ENCODE assay signal across 21 cellular contexts in the genomic region with DNA sequence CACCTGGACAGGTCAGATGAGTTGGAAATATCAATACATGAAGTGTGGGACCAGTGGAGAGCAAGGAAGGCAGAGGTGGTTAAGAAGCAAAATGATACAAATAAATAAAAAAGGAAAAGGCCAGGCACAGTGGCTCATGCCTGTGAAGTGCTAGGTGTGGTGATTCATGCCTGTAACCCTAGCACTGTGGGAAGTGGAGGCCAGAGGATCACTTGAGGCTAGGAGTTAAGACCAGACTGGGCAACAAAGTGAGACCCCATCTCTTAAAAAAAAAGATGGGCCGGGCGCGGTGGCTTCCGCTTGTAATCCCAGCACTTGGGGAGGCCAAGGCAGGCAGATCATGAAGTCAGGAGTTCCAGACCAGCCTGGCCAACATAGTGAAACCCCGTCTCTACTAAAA. TPM values are rescaled to one million over a fixed set of nuclear protein-coding genes. Genes with fewer than 3 reads are reported as not detected.
DNase-seq lines count a peak whose midpoint lies in the region; ATAC-seq, FAIRE-seq and TF ChIP-seq lines count a peak whose summit lies in the region.
"Had no signal": no experiment of that assay in that cellular context is flagged by ENCODE, and none has a peak within 500 bp of the region (broad histone marks: within the 10 kb centered on the region; RNA-seq: fewer than 3 reads in every experiment).

No MANE protein-coding gene starts in this region.

- TF ChIP-seq CTCF in VCaP (conservative IDR thresholded peaks at IDR 0.05) (no peak), smooth muscle cell (IDR thresholded peaks at IDR 0.05; ENCODE audit: borderline replicate concordance, insufficient read depth, poor library complexity, severe bottlenecking) (no peak)

- H3K79me2 ChIP-seq in smooth muscle cell (ENCODE audit: low read depth): peaks cover 61% of the 10 kb centered on the region

- H3K4me2 ChIP-seq in smooth muscle cell: peak overlapping the region; percentile 84

- H3F3A ChIP-seq in smooth muscle cell (ENCODE audit: low read depth): peaks cover 23% of the 10 kb centered on the region

- H3K36me3 ChIP-seq in smooth muscle cell (ENCODE audit: low read depth): peaks cover under 1% of the 10 kb centered on the region
- H3K36me3 ChIP-seq in small intestine (ENCODE audit: control insufficient read depth in 2 of 2, insufficient read depth in 2 of 2, low read length in 2 of 2): no peaks in the 10 kb centered on the region
- H3K36me3 ChIP-seq: thyroid gland had no signal

- FAIRE-seq in small intestine (lab: Jason Lieb, UNC): no peak
- FAIRE-seq: endometrium, kidney had no signal

- 84% methylated on average over 5 of the region's 5 CpGs for WGBS in smooth muscle cell (ENCODE audit: low lambda C conversion rate)
- WGBS in small intestine, 3 donors: 95 to 98% (median 96%) methylated on average over 5 of the region's 5 CpGs

- H3K4me3 ChIP-seq in smooth muscle cell: no peak overlapping the region
- H3K4me3 ChIP-seq in small intestine (ENCODE audit: low read depth in 1 of 2, low read length in 2 of 2): no peak overlapping the region
- H3K4me3 ChIP-seq: thyroid gland had no signal

- H3K9ac ChIP-seq in smooth muscle cell (ENCODE audit: low read depth): peak overlapping the region; percentile 48

- no peak for ATAC-seq in HG02571 (IDR thresholded peaks at IDR 0.05; ENCODE audit: unreplicated experiment)

- H3K27ac ChIP-seq in VCaP (peak overlapping the region; percentile 96), smooth muscle cell (ENCODE audit: low read depth) (peak overlapping the region; percentile 91), small intestine (ENCODE audit: low read depth in 1 of 2, low read length in 1 of 2) (no peak overlapping the region)
- H3K27ac ChIP-seq: thyroid gland had no signal

- H3K9me3 ChIP-seq in smooth muscle cell (replicated peaks; ENCODE audit: low read depth) (no peaks in the 10 kb centered on the region), small intestine (ENCODE audit: control insufficient read depth, low read depth) (no peaks in the 10 kb centered on the region)
- H3K9me3 ChIP-seq: thyroid gland had no signal

- no peaks in the 10 kb centered on the region for H3K27me3 ChIP-seq in smooth muscle cell (ENCODE audit: low read depth)
- no peaks in the 10 kb centered on the region for H3K27me3 ChIP-seq in small intestine (ENCODE audit: control insufficient read depth in 2 of 2, insufficient read depth in 2 of 2, low read length in 2 of 2)
- H3K27me3 ChIP-seq: thyroid gland had no signal

- peaks cover 56% of the 10 kb centered on the region for H4K20me1 ChIP-seq in smooth muscle cell (ENCODE audit: low read depth)

- DNase-seq in HT1080 (ENCODE audit: low read depth): peak; percentile 46
- peak; percentile 63 for DNase-seq in iris pigment epithelial cell (ENCODE audit: low read depth)
- no peak for DNase-seq in smooth muscle cell (lab: John Stamatoyannopoulos, UW; ENCODE audit: unreplicated experiment)
- DNase-seq in SIG-M5 (lab: John Stamatoyannopoulos, UW): no peak
- DNase-seq in small intestine: no peak
- DNase-seq: activated CD4-positive, alpha-beta T cell treated with anti-CD3 and anti-CD28 coated beads, Interleukin-2, amount 10 ng/mL, durations not matched to agents 24 days and 14 days; activated naive CD8-positive, alpha-beta T cell treated with anti-CD3 and anti-CD28 coated beads for 36 hours; cortex of kidney; DND-41; HCEC 1CT; Kasumi-1; kidney; naive B cell; NCI-H1092; NCI-H524; stimulated activated CD4-positive, alpha-beta T cell treated with anti-CD3 and anti-CD28 coated beads, Interleukin-2, amount 100 ng/mL, for 24 hours; stimulated activated naive CD4-positive, alpha-beta T cell; thyroid gland had no signal

- no peak overlapping the region for H2AFZ ChIP-seq in smooth muscle cell (ENCODE audit: low read depth)

- H3K4me1 ChIP-seq in smooth muscle cell (ENCODE audit: low read depth) (peaks cover 19% of the 10 kb centered on the region), small intestine (ENCODE audit: control insufficient read depth in 2 of 2, insufficient read depth in 1 of 2, low read depth in 1 of 2, low read length in 1 of 2) (peaks cover 0 to 6% of the 10 kb centered on the region in 2 donors)

RNA-seq across cellular contexts. Expression of a gene that starts 2.9 kb away (rescaled TPM):
- total RNA-seq in HT1080 (2014; rRNA removed; shearing (Covaris generic)): 0.07 and 0.79 TPM in 2 replicates
- polyA plus RNA-seq in HT1080 (2015; cell fraction: cytosol; rRNA removed): 1.7 and 2.0 TPM in 2 replicates
- polyA plus RNA-seq in HT1080 (2015; cell fraction: nucleus; rRNA removed): 3.5 and 4.6 TPM in 2 replicates
- total RNA-seq in smooth muscle cell: 56.6 and 60.3 TPM in 2 replicates
- polyA plus RNA-seq in smooth muscle cell (13.8 and 15.3 TPM in 2 replicates), small intestine (1 to 10 TPM in 2 of 3 donors, under 1 TPM in 1; 0.45 to 4.7 (median 1.4) TPM)

Comparison
In these comparisons a context has a peak if more than half of its experiments do, and no peak if none do; other contexts are left out.
1. DNase-seq: peak in HT1080 (single experiment) and iris pigment epithelial cell (single experiment); none in smooth muscle cell (single experiment), SIG-M5 (single experiment) and small intestine (single experiment).
2. H3K27ac ChIP-seq: peak in VCaP (single experiment) and smooth muscle cell (single experiment); none in small intestine (0 of 2).
3. RNA of a gene that starts 2.9 kb away (total RNA-seq): 56.6 to 60.3 TPM in smooth muscle cell; 0.07 to 0.79 TPM in HT1080; every median in the first group is over 10 times any median in the second.